Comparison of ENCODE assay signal across 1 cellular context in the genomic region with DNA sequence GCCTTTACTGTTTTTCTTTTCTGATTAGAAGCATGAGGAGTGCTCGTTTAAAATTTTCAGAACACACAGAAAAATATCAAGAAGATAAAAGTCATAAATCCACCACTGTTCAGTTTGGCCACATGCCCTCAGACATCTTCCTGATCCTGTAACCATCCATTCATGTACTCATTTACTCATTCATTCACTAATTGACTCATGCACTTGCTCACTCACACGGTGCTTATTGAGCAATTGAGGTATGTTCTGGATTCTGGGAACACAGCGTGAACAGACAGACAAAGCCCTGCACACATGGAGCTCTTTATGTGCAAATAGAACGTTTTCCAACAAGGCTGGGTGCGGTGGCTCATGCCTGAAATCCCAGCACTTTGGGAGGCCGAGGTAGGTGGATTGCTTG.
TF ChIP-seq lines count a peak whose summit lies in the region.

No MANE protein-coding gene starts in this region.

TF ChIP-seq in HepG2, 621 proteins besides CTCF, POLR2A, EP300 and RAD21:
- no peak for TF ChIP-seq SMARCE1 (IDR thresholded peaks at IDR 0.05; ENCODE audit: borderline replicate concordance)
- TF ChIP-seq, protein P1, sequence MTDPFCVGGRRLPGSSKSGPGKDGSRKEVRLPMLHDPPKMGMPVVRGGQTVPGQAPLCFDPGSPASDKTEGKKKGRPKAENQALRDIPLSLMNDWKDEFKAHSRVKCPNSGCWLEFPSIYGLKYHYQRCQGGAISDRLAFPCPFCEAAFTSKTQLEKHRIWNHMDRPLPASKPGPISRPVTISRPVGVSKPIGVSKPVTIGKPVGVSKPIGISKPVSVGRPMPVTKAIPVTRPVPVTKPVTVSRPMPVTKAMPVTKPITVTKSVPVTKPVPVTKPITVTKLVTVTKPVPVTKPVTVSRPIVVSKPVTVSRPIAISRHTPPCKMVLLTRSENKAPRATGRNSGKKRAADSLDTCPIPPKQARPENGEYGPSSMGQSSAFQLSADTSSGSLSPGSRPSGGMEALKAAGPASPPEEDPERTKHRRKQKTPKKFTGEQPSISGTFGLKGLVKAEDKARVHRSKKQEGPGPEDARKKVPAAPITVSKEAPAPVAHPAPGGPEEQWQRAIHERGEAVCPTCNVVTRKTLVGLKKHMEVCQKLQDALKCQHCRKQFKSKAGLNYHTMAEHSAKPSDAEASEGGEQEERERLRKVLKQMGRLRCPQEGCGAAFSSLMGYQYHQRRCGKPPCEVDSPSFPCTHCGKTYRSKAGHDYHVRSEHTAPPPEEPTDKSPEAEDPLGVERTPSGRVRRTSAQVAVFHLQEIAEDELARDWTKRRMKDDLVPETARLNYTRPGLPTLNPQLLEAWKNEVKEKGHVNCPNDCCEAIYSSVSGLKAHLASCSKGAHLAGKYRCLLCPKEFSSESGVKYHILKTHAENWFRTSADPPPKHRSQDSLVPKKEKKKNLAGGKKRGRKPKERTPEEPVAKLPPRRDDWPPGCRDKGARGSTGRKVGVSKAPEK (CRISPR knock-in tag; IDR thresholded peaks at IDR 0.05; ENCODE audit: borderline replicate concordance), result no peak
- no peak for TF ChIP-seq ZNF652 (CRISPR knock-in tag; IDR thresholded peaks at IDR 0.05; ENCODE audit: borderline replicate concordance, low read depth)
- TF ChIP-seq ZNF598 (CRISPR knock-in tag; IDR thresholded peaks at IDR 0.05; ENCODE audit: borderline replicate concordance), result no peak
- no peak for TF ChIP-seq U2AF2 (IDR thresholded peaks at IDR 0.05; ENCODE audit: low read depth, low read length)
- TF ChIP-seq CEBPB (IDR thresholded peaks at IDR 0.05; ENCODE audit: borderline replicate concordance, low read depth, low read length), result peak; percentile 23; the same call in 1 of the 2 replicates
- TF ChIP-seq, protein P2, sequence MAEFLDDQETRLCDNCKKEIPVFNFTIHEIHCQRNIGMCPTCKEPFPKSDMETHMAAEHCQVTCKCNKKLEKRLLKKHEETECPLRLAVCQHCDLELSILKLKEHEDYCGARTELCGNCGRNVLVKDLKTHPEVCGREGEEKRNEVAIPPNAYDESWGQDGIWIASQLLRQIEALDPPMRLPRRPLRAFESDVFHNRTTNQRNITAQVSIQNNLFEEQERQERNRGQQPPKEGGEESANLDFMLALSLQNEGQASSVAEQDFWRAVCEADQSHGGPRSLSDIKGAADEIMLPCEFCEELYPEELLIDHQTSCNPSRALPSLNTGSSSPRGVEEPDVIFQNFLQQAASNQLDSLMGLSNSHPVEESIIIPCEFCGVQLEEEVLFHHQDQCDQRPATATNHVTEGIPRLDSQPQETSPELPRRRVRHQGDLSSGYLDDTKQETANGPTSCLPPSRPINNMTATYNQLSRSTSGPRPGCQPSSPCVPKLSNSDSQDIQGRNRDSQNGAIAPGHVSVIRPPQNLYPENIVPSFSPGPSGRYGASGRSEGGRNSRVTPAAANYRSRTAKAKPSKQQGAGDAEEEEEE (CRISPR knock-in tag; IDR thresholded peaks at IDR 0.05; ENCODE audit: borderline replicate concordance), result no peak
- TF ChIP-seq ZNF12 (CRISPR knock-in tag; IDR thresholded peaks at IDR 0.05), result no peak
TF ChIP-seq in HepG2: peak in this region for 1.
